ENCODE assay signal across 11 cellular contexts in genomic region chr10:103618575-103619423, GRCh38.
A peak's percentile ranks its signal among the peaks of the same experiment; 100 is the strongest.
DNase-seq lines count a peak whose midpoint lies in the region; ATAC-seq, FAIRE-seq and TF ChIP-seq lines count a peak whose summit lies in the region.
"Had no signal": no experiment of that assay in that cellular context is flagged by ENCODE, and none has a peak within 500 bp of the region (broad histone marks: within the 10 kb centered on the region; RNA-seq: fewer than 3 reads in every experiment).

No MANE protein-coding gene starts in this region.

- H3K9me3 ChIP-seq in Karpas-422 (ENCODE audit: low read length) = no peaks in the 10 kb centered on the region
- no peaks in the 10 kb centered on the region for H3K9me3 ChIP-seq in transverse colon

- TF ChIP-seq CTCF in dorsolateral prefrontal cortex (IDR thresholded peaks at IDR 0.05 in 54 of 56, conservative IDR thresholded peaks at IDR 0.05 in 2 of 56; ENCODE audit: low read depth in 1 of 56, partially characterized antibody in 56 of 56) (no peak), transverse colon (IDR thresholded peaks at IDR 0.05) (no peak)

- TF ChIP-seq EP300 in transverse colon (IDR thresholded peaks at IDR 0.05; ENCODE audit: low read depth) = no peak

- peaks cover 38% of the 10 kb centered on the region for H3K4me1 ChIP-seq in Karpas-422 (ENCODE audit: low read length)
- peaks cover 3 to 52% (median 16%) of the 10 kb centered on the region in 4 donors for H3K4me1 ChIP-seq in transverse colon

- H3K27me3 ChIP-seq in Karpas-422 (ENCODE audit: low read length) (no peaks in the 10 kb centered on the region), dorsolateral prefrontal cortex (no peaks in the 10 kb centered on the region), transverse colon (no peaks in the 10 kb centered on the region)

- H3K4me3 ChIP-seq in Karpas-422 (ENCODE audit: low read length) (no peak overlapping the region), dorsolateral prefrontal cortex (peak overlapping the region in 1 of 59 donors; percentile 4), transverse colon (no peak overlapping the region)

- H3K36me3 ChIP-seq in Karpas-422 (ENCODE audit: insufficient read depth, low read length) = no peaks in the 10 kb centered on the region
- H3K36me3 ChIP-seq in transverse colon = peaks cover 0 to 9% (median 2%) of the 10 kb centered on the region in 4 donors

- DNase-seq in Karpas-422 (peak; percentile 69), dorsolateral prefrontal cortex (peak in 5 of 10 donors; percentile 45 to 76 (median 69)), medulla oblongata (ENCODE audit: extremely low spot score) (peak; percentile 86), transverse colon (peak; percentile 27), NCI-H1105 (lab: John Stamatoyannopoulos, UW) (no peak), GM12892 (ENCODE audit: insufficient read length) (no peak), DMS153 treated with DMSO at 0.1 percent for 48 hours (lab: John Stamatoyannopoulos, UW; ENCODE audit: unreplicated experiment) (no peak)
- DNase-seq: activated CD4-positive, alpha-beta memory T cell treated with anti-CD3 and anti-CD28 coated beads for 36 hours; nephron progenitor cell had no signal

- H2AFZ ChIP-seq in Karpas-422 (ENCODE audit: low read length) = no peak overlapping the region

- in situ Hi-C loops in transverse colon (cut with MboI; ENCODE audit: low pct_ligation_motif_present in 1 of 4, low pct_unique_long_range_greater_than_20kb in 1 of 4, low sequenced_read_pairs in 3 of 4) = loop anchor here in 1 of 4 donors (25.0 kb wide), 1 partner anchor 244 kb away; the partner anchor contains the start of gene SH3PXD2A

- ATAC-seq in HG03135 (IDR thresholded peaks at IDR 0.05; ENCODE audit: unreplicated experiment) = no peak
- ATAC-seq: HCT116 had no signal

- FAIRE-seq in GM12892 (lab: Jason Lieb, UNC) = no peak

- no peaks in the 10 kb centered on the region for H4K20me1 ChIP-seq in Karpas-422 (ENCODE audit: insufficient read depth, low read depth, low read length)

- H3K4me2 ChIP-seq in Karpas-422 (ENCODE audit: low read depth, low read length, poor library complexity, severe bottlenecking) = peak overlapping the region; percentile 12

- 83% methylated on average over 18 of the region's 19 CpGs; no CpG with 5 or more reads in 1 of the 2 donors for WGBS in transverse colon (ENCODE audit: low coverage in 1 of 2), 2 donors

- no peaks in the 10 kb centered on the region for H3K79me2 ChIP-seq in Karpas-422 (ENCODE audit: low read length)

- H3K9me2 ChIP-seq in Karpas-422 (replicated peaks; ENCODE audit: insufficient read depth, low read length) = no peaks in the 10 kb centered on the region

- intact Hi-C loops in dorsolateral prefrontal cortex (cut with DNase I) (loop anchor here (5.0 to 10.0 kb wide), 2 partner anchors 39 to 46 kb away; no protein-coding TSS in a partner anchor), transverse colon (cut with DNase I; ENCODE audit: low total_unique reads) (no loop called here)

- H3K27ac ChIP-seq in Karpas-422 (ENCODE audit: low read length) (peak overlapping the region; percentile 11; the same call in 1 of the 2 replicates), dorsolateral prefrontal cortex (peak overlapping the region in 58 of 59 donors; percentile 28 to 90 (median 82)), transverse colon (peak overlapping the region; percentile 47 to 68 (median 51))

- TF ChIP-seq POLR2A in transverse colon (IDR thresholded peaks at IDR 0.05) = no peak
- no peak for TF ChIP-seq POLR2A in GM12892 (IDR thresholded peaks at IDR 0.05; ENCODE audit: low read depth, low read length)

- H3K9ac ChIP-seq in Karpas-422 (ENCODE audit: low read length) = peak overlapping the region; percentile 9; the same call in 1 of the 2 replicates

Comparison
In these comparisons a context has a peak if more than half of its experiments do, and no peak if none do; other contexts are left out.
1. DNase-seq: peak in Karpas-422 (single experiment), medulla oblongata (single experiment) and transverse colon (single experiment); none in NCI-H1105 (single experiment), GM12892 (single experiment) and DMS153 treated with DMSO at 0.1 percent for 48 hours (single experiment).
2. H3K27ac ChIP-seq: peak in every context shown above with its lines; median percentile 82 in dorsolateral prefrontal cortex; 51 in transverse colon; 11 in Karpas-422.